In the genomic region with DNA sequence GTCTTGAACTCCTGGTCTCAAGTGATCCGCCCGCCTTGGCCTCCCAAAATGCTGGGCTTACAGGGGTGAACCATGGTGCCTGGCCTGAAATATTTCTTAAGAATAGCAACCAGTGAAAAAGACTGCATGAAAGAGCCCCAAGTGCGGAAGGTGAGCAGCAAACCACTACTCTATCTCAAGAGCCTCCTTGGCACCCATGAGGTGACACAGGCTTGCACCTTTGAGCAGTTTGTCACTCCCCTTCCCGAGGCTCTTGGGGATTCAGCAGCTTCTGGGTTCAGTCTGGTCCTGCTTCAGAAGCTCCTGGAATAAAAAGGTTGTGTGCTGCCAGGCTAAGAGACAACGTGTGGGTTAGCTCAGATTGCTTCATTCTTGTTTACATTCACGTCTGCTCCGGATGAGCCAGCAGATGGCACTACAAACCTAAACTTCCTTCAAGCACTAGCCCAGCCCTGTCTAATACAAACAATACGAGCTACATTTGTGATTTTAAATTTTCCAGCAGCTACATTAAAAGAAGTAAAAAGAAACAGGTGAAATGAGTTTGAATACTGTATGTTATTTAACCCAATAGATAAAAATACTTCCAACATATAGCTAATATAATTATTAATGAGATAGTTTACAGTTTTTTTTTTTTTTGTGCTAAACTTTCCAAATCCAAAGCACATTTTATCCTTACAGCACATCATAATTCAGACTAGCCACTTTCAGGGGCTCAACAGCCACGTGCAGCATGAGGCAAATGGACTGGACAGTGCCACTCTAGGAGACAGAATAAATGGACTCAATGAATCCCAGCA, we compare ENCODE assay signal across 8 cellular contexts. TPM values are rescaled to one million over a fixed set of nuclear protein-coding genes. Genes with fewer than 3 reads are reported as not detected.
A peak's percentile ranks its signal among the peaks of the same experiment; 100 is the strongest.
DNase-seq lines count a peak whose midpoint lies in the region; ATAC-seq and TF ChIP-seq lines count a peak whose summit lies in the region.

No MANE protein-coding gene starts in this region.

- no peaks in the 10 kb centered on the region for H3K9me3 Mint-ChIP-seq in CD4-positive, alpha-beta T cell
- H3K9me3 Mint-ChIP-seq in IgD-negative memory B cell (no peaks in the 10 kb centered on the region), naive B cell (no peaks in the 10 kb centered on the region)

- no peak overlapping the region for H3K4me3 Mint-ChIP-seq in CD4-positive, alpha-beta T cell
- H3K4me3 Mint-ChIP-seq in IgD-negative memory B cell (no peak overlapping the region), naive B cell (peak overlapping the region in 3 of 8 donors; percentile 15 to 41 (median 32))

- no peak overlapping the region for H3K9ac ChIP-seq in OCI-LY1 (ENCODE audit: low read length)

- intact Hi-C loops in CD4-positive, alpha-beta T cell (cut with DNase I, micrococcal nuclease), result loop anchor here (1.0 to 5.0 kb wide), 8 partner anchors 30 to 539 kb away; a partner anchor contains a TSS

- no peaks in the 10 kb centered on the region for H3K9me3 ChIP-seq in CD4-positive, alpha-beta T cell (ENCODE audit: control insufficient read depth, low read length)
- peaks cover 4% of the 10 kb centered on the region; the same call in 1 of the 2 replicates for H3K9me3 ChIP-seq in OCI-LY1 (ENCODE audit: low read length)

- H3K79me2 ChIP-seq in OCI-LY1 (ENCODE audit: insufficient read depth, low read length), result no peaks in the 10 kb centered on the region; the same call in 1 of the 2 replicates

- H3K36me3 ChIP-seq in OCI-LY1 (ENCODE audit: insufficient read depth, low read length), result peaks cover 94% of the 10 kb centered on the region

- no peak overlapping the region for H3K27ac ChIP-seq in CD4-positive, alpha-beta T cell (ENCODE audit: low read depth, low read length)
- H3K27ac ChIP-seq in OCI-LY1 (ENCODE audit: low read depth, low read length, poor library complexity, severe bottlenecking) (no peak overlapping the region), substantia nigra (ENCODE audit: low read depth, low read length, poor library complexity, severe bottlenecking) (peak overlapping the region; percentile 28)

- peak; percentile 47 to 69 (median 60) for DNase-seq in CD4-positive, alpha-beta T cell
- DNase-seq in activated T-cell treated with anti-CD3 and anti-CD28 coated beads for 1 hour (ENCODE audit: low read depth), result peak; percentile 55
- DNase-seq in epithelial cell of esophagus (ENCODE audit: low read depth), result peak; percentile 90
- DNase-seq in naive B cell, result peak; percentile 25
- peak in 46 of 49 donors; percentile 12 to 81 (median 58) for DNase-seq in substantia nigra (lab: John Stamatoyannopoulos, UW)

- H3K4me1 Mint-ChIP-seq in CD4-positive, alpha-beta T cell (ENCODE audit: low read depth), result peaks cover 41% of the 10 kb centered on the region
- H3K4me1 Mint-ChIP-seq in IgD-negative memory B cell, result peaks cover 4 to 11% (median 7%) of the 10 kb centered on the region in 3 donors
- H3K4me1 Mint-ChIP-seq in naive B cell, result peaks cover 16 to 33% (median 20%) of the 10 kb centered on the region in 3 donors

- H3F3A ChIP-seq in OCI-LY1 (ENCODE audit: insufficient read depth, low read length), result no peaks in the 10 kb centered on the region

- H3K4me3 ChIP-seq in OCI-LY1 (ENCODE audit: low read depth, low read length, poor library complexity, severe bottlenecking), result no peak overlapping the region
- H3K4me3 ChIP-seq in epithelial cell of esophagus (ENCODE audit: low read length), result no peak overlapping the region

- ATAC-seq in CD4-positive, alpha-beta T cell (ENCODE audit: poor library complexity), result peak; percentile 95
- ATAC-seq in GM19395 (IDR thresholded peaks at IDR 0.05; ENCODE audit: unreplicated experiment), result peak; percentile 89
- ATAC-seq in naive B cell (ENCODE audit: low read depth in 2 of 2), result peak; percentile 80 to 82

- no peak overlapping the region for H2AFZ ChIP-seq in OCI-LY1 (ENCODE audit: low read length)

- POLR2A ChIA-PET in CD4-positive, alpha-beta T cell (lab: Charles Lee), result interaction anchor here (0.6 to 1.8 kb wide), 19 partner anchors 11 to 540 kb away, joined by 3 to 20 read pairs (median 4); a partner anchor contains a TSS

- peaks cover 77% of the 10 kb centered on the region for H3K36me3 Mint-ChIP-seq in CD4-positive, alpha-beta T cell (ENCODE audit: low read depth)
- H3K36me3 Mint-ChIP-seq in IgD-negative memory B cell (peaks cover 2% of the 10 kb centered on the region), naive B cell (peaks cover 25 to 36% of the 10 kb centered on the region in 2 donors)

- no peaks in the 10 kb centered on the region for H3K27me3 ChIP-seq in CD4-positive, alpha-beta T cell (ENCODE audit: control insufficient read depth, insufficient read depth, low read length)
- H3K27me3 ChIP-seq in OCI-LY1 (ENCODE audit: insufficient read depth, low read length), result no peaks in the 10 kb centered on the region

- no peaks in the 10 kb centered on the region for H3K27me3 Mint-ChIP-seq in CD4-positive, alpha-beta T cell
- H3K27me3 Mint-ChIP-seq in IgD-negative memory B cell (no peaks in the 10 kb centered on the region), naive B cell (no peaks in the 10 kb centered on the region)

- H3K4me2 ChIP-seq in OCI-LY1 (ENCODE audit: low read length), result no peak overlapping the region

- CTCF ChIA-PET in CD4-positive, alpha-beta T cell (lab: Charles Lee), result interaction anchor here (0.5 to 2.6 kb wide), 31 partner anchors 12 to 541 kb away, joined by 3 to 37 read pairs (median 4); no protein-coding TSS in a partner anchor

- no peaks in the 10 kb centered on the region for H3K4me1 ChIP-seq in OCI-LY1 (ENCODE audit: insufficient read depth, low read length, severe bottlenecking)

- TF ChIP-seq CTCF in CD4-positive, alpha-beta T cell (IDR thresholded peaks at IDR 0.05), result peak; percentile 89
- TF ChIP-seq CTCF in OCI-LY1 (IDR thresholded peaks at IDR 0.05; ENCODE audit: low read length), result peak; percentile 70
- peak; percentile 85 for TF ChIP-seq CTCF in epithelial cell of esophagus (IDR thresholded peaks at IDR 0.05; ENCODE audit: insufficient read depth, low read depth, low read length, missing control alignments)

- H3K27ac Mint-ChIP-seq in CD4-positive, alpha-beta T cell, result peak overlapping the region; percentile 67
- H3K27ac Mint-ChIP-seq in IgD-negative memory B cell, result peak overlapping the region in 2 of 3 donors; percentile 42 to 75
- H3K27ac Mint-ChIP-seq in naive B cell, result peak overlapping the region in 3 of 6 donors; percentile 19 to 59 (median 19)

- no peaks in the 10 kb centered on the region for H4K20me1 ChIP-seq in OCI-LY1 (ENCODE audit: insufficient read depth, low read length)

- no peaks in the 10 kb centered on the region for H3K9me2 ChIP-seq in OCI-LY1 (ENCODE audit: low read depth, low read length)

RNA-seq across cellular contexts. Expression of a gene that starts 46.2 kb away (rescaled TPM):
- total RNA-seq in CD4-positive, alpha-beta T cell, result not detected
- polyA plus RNA-seq in IgD-negative memory B cell, result not detected
- not detected for polyA plus RNA-seq in naive B cell (ENCODE audit: low read depth in 6 of 6)

Comparison
In these comparisons a context has a peak if more than half of its experiments do, and no peak if none do; other contexts are left out.
1. DNase-seq: peak in every context shown above with its lines; median percentile 90 in epithelial cell of esophagus; 60 in CD4-positive, alpha-beta T cell; 58 in substantia nigra; 55 in activated T-cell treated with anti-CD3 and anti-CD28 coated beads for 1 hour; 25 in naive B cell.